10 cellular contexts compared by ENCODE assay signal in the genomic region with DNA sequence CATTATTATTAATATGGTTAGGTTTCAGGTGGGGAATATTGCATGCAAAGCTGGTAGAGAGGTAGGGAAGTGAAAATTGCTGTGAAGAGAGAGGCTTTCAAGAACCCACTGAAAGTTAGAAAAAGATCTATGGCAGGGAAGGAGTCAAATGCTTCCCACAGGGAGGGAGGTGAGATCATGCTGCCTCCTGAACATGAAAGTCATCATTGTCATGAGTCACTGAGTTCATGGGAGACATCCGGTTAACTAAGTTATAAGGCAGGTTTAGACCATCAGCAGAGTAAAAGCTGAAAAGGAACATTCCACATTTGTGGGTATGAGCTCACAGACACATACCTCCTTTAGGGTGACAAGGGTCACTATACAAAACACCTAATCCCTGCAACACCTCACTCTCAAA. TPM values are rescaled to one million over a fixed set of nuclear protein-coding genes. Genes with fewer than 3 reads are reported as not detected.
DNase-seq lines count a peak whose midpoint lies in the region; ATAC-seq lines count a peak whose summit lies in the region.
"Had no signal": no experiment of that assay in that cellular context is flagged by ENCODE, and none has a peak within 500 bp of the region (broad histone marks: within the 10 kb centered on the region; RNA-seq: fewer than 3 reads in every experiment).

No MANE protein-coding gene starts in this region.

- no peaks in the 10 kb centered on the region for H3K4me1 Mint-ChIP-seq in CD4-positive, alpha-beta memory T cell

- H3K9me3 ChIP-seq in GM23248 (ENCODE audit: low read depth) (no peaks in the 10 kb centered on the region), SJSA1 (replicated peaks) (no peaks in the 10 kb centered on the region)
- H3K9me3 ChIP-seq in CD4-positive, alpha-beta memory T cell (ENCODE audit: control insufficient read depth in 1 of 2, low read length in 2 of 2), result no peaks in the 10 kb centered on the region
- H3K9me3 ChIP-seq: gastroesophageal sphincter had no signal

- H3K4me2 ChIP-seq in GM23248 (ENCODE audit: unreplicated experiment), result peak overlapping the region; percentile 40

- in situ Hi-C loops in GM23248 (cut with MboI), result no loop called here

- no peaks in the 10 kb centered on the region for H3K27me3 Mint-ChIP-seq in CD4-positive, alpha-beta memory T cell

- H3K27ac ChIP-seq in ACC112 (ENCODE audit: low read depth, low read length), result peak overlapping the region; percentile 81
- H3K27ac ChIP-seq in GM23248, result peak overlapping the region; percentile 78
- H3K27ac ChIP-seq in SJSA1, result peak overlapping the region; percentile 93
- H3K27ac ChIP-seq in CD4-positive, alpha-beta memory T cell (ENCODE audit: low read depth, low read length), result no peak overlapping the region
- H3K27ac ChIP-seq: gastroesophageal sphincter had no signal

- no peaks in the 10 kb centered on the region for H3K9me3 Mint-ChIP-seq in CD4-positive, alpha-beta memory T cell

- POLR2A ChIA-PET in CD4-positive, alpha-beta memory T cell (lab: Charles Lee; ENCODE audit: partially characterized antibody), result no interaction called here

- DNase-seq in GM23248, result peak; percentile 93
- peak; percentile 73 to 82 for DNase-seq in SJSA1 (ENCODE audit: low read depth in 1 of 2, low spot score in 2 of 2)
- DNase-seq in glomerular visceral epithelial cell (ENCODE audit: extremely low spot score), result peak; percentile 93
- no peak for DNase-seq in CD4-positive, alpha-beta memory T cell
- no peak for DNase-seq in cortex of kidney (lab: John Stamatoyannopoulos, UW)
- DNase-seq in ecto neural progenitor cell (ENCODE audit: low spot score), result no peak
- DNase-seq: stimulated activated CD4-positive, alpha-beta T cell treated with anti-CD3 and anti-CD28 coated beads, Interleukin-12 subunit alpha, Interleukin-12 subunit beta, amount 100 ng/mL, for 4 hours had no signal

- peak overlapping the region; percentile 20; the same call in 1 of the 2 replicates for H3K9ac ChIP-seq in GM23248

- H3K4me3 ChIP-seq in ACC112 (ENCODE audit: low read depth, low read length), result peak overlapping the region; percentile 22; the same call in 1 of the 2 replicates
- no peak overlapping the region for H3K4me3 ChIP-seq in GM23248
- no peak overlapping the region for H3K4me3 ChIP-seq in SJSA1
- H3K4me3 ChIP-seq in CD4-positive, alpha-beta memory T cell (ENCODE audit: low read length in 2 of 2), result no peak overlapping the region
- H3K4me3 ChIP-seq: gastroesophageal sphincter had no signal

- H3K9me2 ChIP-seq in GM23248 (ENCODE audit: insufficient read depth), result no peaks in the 10 kb centered on the region

- H4K20me1 ChIP-seq in GM23248 (ENCODE audit: insufficient read depth), result no peaks in the 10 kb centered on the region

- no peak overlapping the region for H3K4me3 Mint-ChIP-seq in CD4-positive, alpha-beta memory T cell

- 0 to 3% methylated on average over 1 of the region's 1 CpG for WGBS in GM23248 (ENCODE audit: low coverage in 1 of 2, low lambda C conversion rate in 2 of 2, missing lambda C conversion rate in 2 of 2), 2 experiments

- ATAC-seq in GM21447 (IDR thresholded peaks at IDR 0.05; ENCODE audit: unreplicated experiment), result no peak
- ATAC-seq: gastroesophageal sphincter had no signal

- intact Hi-C loops in CD4-positive, alpha-beta memory T cell (cut with micrococcal nuclease), result no loop called here

- H3K4me1 ChIP-seq in ACC112 (ENCODE audit: control insufficient read depth, insufficient read depth, low read length, unreplicated experiment) (peaks cover 28% of the 10 kb centered on the region), GM23248 (ENCODE audit: insufficient read depth) (peaks cover 38% of the 10 kb centered on the region), SJSA1 (replicated peaks) (peaks cover 35% of the 10 kb centered on the region)
- H3K4me1 ChIP-seq in CD4-positive, alpha-beta memory T cell (ENCODE audit: insufficient read depth, low read length), result no peaks in the 10 kb centered on the region

- H3K27ac Mint-ChIP-seq in CD4-positive, alpha-beta memory T cell, result no peak overlapping the region

- H3K27me3 ChIP-seq in ACC112 (ENCODE audit: insufficient read depth, low read length) (no peaks in the 10 kb centered on the region), GM23248 (replicated peaks; ENCODE audit: insufficient read depth) (no peaks in the 10 kb centered on the region), SJSA1 (replicated peaks) (no peaks in the 10 kb centered on the region)
- no peaks in the 10 kb centered on the region for H3K27me3 ChIP-seq in CD4-positive, alpha-beta memory T cell (ENCODE audit: insufficient read depth, low read length)
- H3K27me3 ChIP-seq: gastroesophageal sphincter had no signal

- CTCF ChIA-PET in CD4-positive, alpha-beta memory T cell (lab: Charles Lee; ENCODE audit: partially characterized antibody), result no interaction called here

- H3F3A ChIP-seq in GM23248 (ENCODE audit: insufficient read depth), result peaks cover 26% of the 10 kb centered on the region

- peak overlapping the region; percentile 15 for H2AFZ ChIP-seq in ACC112 (ENCODE audit: low read length, unreplicated experiment)
- H2AFZ ChIP-seq in GM23248, result no peak overlapping the region

- H3K36me3 Mint-ChIP-seq in CD4-positive, alpha-beta memory T cell, result peaks cover 33 to 39% of the 10 kb centered on the region in 2 donors

- no peaks in the 10 kb centered on the region for H3K36me3 ChIP-seq in ACC112 (ENCODE audit: insufficient read depth, low read length)
- H3K36me3 ChIP-seq in GM23248 (ENCODE audit: low read depth), result no peaks in the 10 kb centered on the region
- peaks cover 13% of the 10 kb centered on the region for H3K36me3 ChIP-seq in SJSA1
- no peaks in the 10 kb centered on the region for H3K36me3 ChIP-seq in CD4-positive, alpha-beta memory T cell (ENCODE audit: insufficient read depth, low read length)

- H3K79me2 ChIP-seq in ACC112 (ENCODE audit: control insufficient read depth, insufficient read depth, low read length, unreplicated experiment) (peaks cover 4% of the 10 kb centered on the region), GM23248 (ENCODE audit: insufficient read depth) (peaks cover 14% of the 10 kb centered on the region; the same call in 1 of the 2 replicates)

RNA-seq across cellular contexts. Expression of gene GATB, which starts 16.2 kb away (rescaled TPM):
- total RNA-seq in GM23248 (2014; rRNA removed; shearing (Covaris generic)), result 18.0 and 18.3 TPM in 2 replicates
- polyA plus RNA-seq in GM23248 (2016; fragmentation: Nextera tagmentation; extraction: Ambion mirVana), result 20.0 and 21.1 TPM in 2 replicates
- total RNA-seq in SJSA1 (2014; rRNA removed; shearing (Covaris generic)), result 14.4 and 21.9 TPM in 2 replicates
- 10 to 100 TPM; 10.8 to 12.5 TPM for total RNA-seq in CD4-positive, alpha-beta memory T cell
- polyA plus RNA-seq in CD4-positive, alpha-beta memory T cell, result 10 to 100 TPM; 10.6 to 13.1 TPM

Comparison
In these comparisons a context has a peak if more than half of its experiments do, and no peak if none do; other contexts are left out.
1. DNase-seq: peak in GM23248 (single experiment), SJSA1 (2 of 2) and glomerular visceral epithelial cell (single experiment); none in CD4-positive, alpha-beta memory T cell (0 of 5), cortex of kidney (single experiment) and ecto neural progenitor cell (single experiment).